In genomic region chrX:110161361-110161686, GRCh38 we compare ENCODE assay signal across 20 cellular contexts.
"Had no signal": no experiment of that assay in that cellular context is flagged by ENCODE, and none has a peak within 500 bp of the region (broad histone marks: within the 10 kb centered on the region; RNA-seq: fewer than 3 reads in every experiment).

No MANE protein-coding gene starts in this region.

- H3K9me3 ChIP-seq: gastroesophageal sphincter, mucosa of descending colon, neutrophil had no signal

- ATAC-seq: activated naive CD4-positive, alpha-beta T cell treated with anti-CD3 and anti-CD28 coated beads, Interleukin-2, amount 50 U/mL, for 72 hours; left lobe of liver; mucosa of descending colon had no signal

- H3K27me3 ChIP-seq: gastroesophageal sphincter, neutrophil had no signal

- H3K4me1 ChIP-seq: gastroesophageal sphincter had no signal

- H3K4me3 ChIP-seq: coronary artery, gastroesophageal sphincter, mucosa of descending colon, skin epidermis had no signal

- DNase-seq: activated CD4-positive, alpha-beta T cell treated with anti-CD3 and anti-CD28 coated beads for 48 hours; activated CD8-positive, alpha-beta memory T cell treated with anti-CD3 and anti-CD28 coated beads, Interleukin-2, amount 50 U/mL, for 4 hours; activated CD8-positive, alpha-beta T cell treated with anti-CD3 and anti-CD28 coated beads, Interleukin-2, amount 10 ng/mL, durations not matched to agents 7 days and 5 days; activated effector memory CD4-positive, alpha-beta T cell treated with anti-CD3 and anti-CD28 coated beads, Interleukin-2, amount 50 U/mL, for 16 hours; activated T-cell treated with anti-CD3 and anti-CD28 coated beads, Interleukin-2, amount 50 U/mL, for 48 hours; central memory CD4-positive, alpha-beta T cell; mucosa of descending colon; natural killer cell; posterior cingulate gyrus; stimulated activated CD4-positive, alpha-beta T cell treated with anti-CD3 and anti-CD28 coated beads, Interleukin-4, amount 100 ng/mL, for 4 hours; stimulated activated CD8-positive, alpha-beta memory T cell treated with anti-CD3 and anti-CD28 coated beads, Interleukin-4, amount 100 ng/mL, for 48 hours; stimulated activated naive CD4-positive, alpha-beta T cell treated with Interleukin-2 at 50 U/mL for 16 hours; T-helper 2 cell had no signal

- FAIRE-seq: islet of Langerhans had no signal

- H3K36me3 ChIP-seq: gastroesophageal sphincter had no signal

- H3K27ac ChIP-seq: coronary artery, gastroesophageal sphincter, neutrophil, skin epidermis had no signal
